Comparison of ENCODE assay signal across 13 cellular contexts in the genomic region with DNA sequence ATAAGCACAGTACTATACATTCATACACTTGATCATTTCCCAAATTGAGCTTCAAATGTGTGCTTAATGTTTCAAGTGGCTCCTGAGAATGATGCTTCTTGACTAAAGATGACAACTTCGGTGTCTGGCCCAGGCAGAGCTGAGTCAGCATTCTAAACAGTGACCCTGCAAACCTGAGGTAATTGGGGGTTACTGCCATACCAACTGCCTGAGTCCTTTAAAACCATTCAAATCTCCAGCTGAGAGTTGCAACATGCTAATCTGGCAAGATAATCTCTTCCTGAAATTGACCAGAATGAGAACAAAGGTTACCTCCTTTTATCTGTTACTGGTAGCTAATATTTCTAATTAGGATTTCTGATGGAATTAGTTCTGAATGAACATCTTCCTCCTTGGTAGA. TPM values are rescaled to one million over a fixed set of nuclear protein-coding genes. Genes with fewer than 3 reads are reported as not detected.
DNase-seq lines count a peak whose midpoint lies in the region; ATAC-seq and TF ChIP-seq lines count a peak whose summit lies in the region.
"Had no signal": no experiment of that assay in that cellular context is flagged by ENCODE, and none has a peak within 500 bp of the region (broad histone marks: within the 10 kb centered on the region; RNA-seq: fewer than 3 reads in every experiment).

No MANE protein-coding gene starts in this region.

- H3K27ac Mint-ChIP-seq in activated naive CD8-positive, alpha-beta T cell treated with anti-CD3 and anti-CD28 coated beads, Interleukin-2, amount 10 ng/mL, durations not matched to agents 7 days and 5 days, result peak overlapping the region; percentile 27
- no peak overlapping the region for H3K27ac Mint-ChIP-seq in WTC11

- H3K36me3 ChIP-seq in IMR-90 (ENCODE audit: control insufficient read depth, insufficient read depth, low read length) (no peaks in the 10 kb centered on the region), right lobe of liver (no peaks in the 10 kb centered on the region), MG63 (no peaks in the 10 kb centered on the region)
- H3K36me3 ChIP-seq: heart right ventricle, lower lobe of right lung had no signal

- TF ChIP-seq CTCF in IMR-90 (conservative IDR thresholded peaks at IDR 0.05; ENCODE audit: low read depth, low read length), result no peak
- no peak for TF ChIP-seq CTCF in right lobe of liver (IDR thresholded peaks at IDR 0.05)
- no peak for TF ChIP-seq CTCF in WTC11 (IDR thresholded peaks at IDR 0.05)

- no peak overlapping the region for H4K8ac ChIP-seq in IMR-90 (ENCODE audit: low read depth in 2 of 2, low read length in 2 of 2)

- H3K27me3 Mint-ChIP-seq in activated naive CD8-positive, alpha-beta T cell treated with anti-CD3 and anti-CD28 coated beads, Interleukin-2, amount 10 ng/mL, durations not matched to agents 7 days and 5 days, result no peaks in the 10 kb centered on the region
- peaks cover 13% of the 10 kb centered on the region for H3K27me3 Mint-ChIP-seq in WTC11 (ENCODE audit: low read depth)

- H2BK15ac ChIP-seq in IMR-90 (ENCODE audit: low read depth, low read length), result no peak overlapping the region

- peaks cover 20% of the 10 kb centered on the region for H3K36me3 Mint-ChIP-seq in activated naive CD8-positive, alpha-beta T cell treated with anti-CD3 and anti-CD28 coated beads, Interleukin-2, amount 10 ng/mL, durations not matched to agents 7 days and 5 days
- no peaks in the 10 kb centered on the region for H3K36me3 Mint-ChIP-seq in WTC11

- H2AFZ ChIP-seq in IMR-90 (replicated peaks; ENCODE audit: low read length, poor library complexity), result no peak overlapping the region

- H3K14ac ChIP-seq in IMR-90 (replicated peaks; ENCODE audit: low read depth, low read length), result no peak overlapping the region

- no peak overlapping the region for H3K9ac ChIP-seq in IMR-90 (ENCODE audit: low read depth, low read length)

- TF ChIP-seq POLR2A in IMR-90 (IDR thresholded peaks at IDR 0.05; ENCODE audit: low read depth, low read length) (no peak), right lobe of liver (IDR thresholded peaks at IDR 0.05) (no peak)

- no peaks in the 10 kb centered on the region for H3K79me1 ChIP-seq in IMR-90 (ENCODE audit: low read depth in 1 of 2, low read length in 2 of 2)

- no peaks in the 10 kb centered on the region for H4K20me1 ChIP-seq in IMR-90 (ENCODE audit: insufficient read depth, low read length)

- no peak overlapping the region for H3K23ac ChIP-seq in IMR-90 (ENCODE audit: low read depth, low read length)

- peak overlapping the region; percentile 13 for H3K4me3 Mint-ChIP-seq in activated naive CD8-positive, alpha-beta T cell treated with anti-CD3 and anti-CD28 coated beads, Interleukin-2, amount 10 ng/mL, durations not matched to agents 7 days and 5 days
- H3K4me3 Mint-ChIP-seq in WTC11, result no peak overlapping the region

- H3K27me3 ChIP-seq in IMR-90 (ENCODE audit: control insufficient read depth, insufficient read depth, low read length) (no peaks in the 10 kb centered on the region), right lobe of liver (no peaks in the 10 kb centered on the region), MG63 (no peaks in the 10 kb centered on the region)
- H3K27me3 ChIP-seq: heart right ventricle had no signal

- no peaks in the 10 kb centered on the region for H3K4me1 ChIP-seq in IMR-90 (ENCODE audit: control insufficient read depth, insufficient read depth, low read length)
- peaks cover 0 to 64% (median 24%) of the 10 kb centered on the region in 4 donors for H3K4me1 ChIP-seq in right lobe of liver

- POLR2A ChIA-PET in IMR-90 (lab: Charles Lee; ENCODE audit: unreplicated experiment), result no interaction called here
- POLR2A ChIA-PET in activated naive CD8-positive, alpha-beta T cell treated with anti-CD3 and anti-CD28 coated beads, Interleukin-2, amount 10 ng/mL, durations not matched to agents 7 days and 5 days (lab: Charles Lee), result interaction anchor here (1.2 to 1.8 kb wide), 5 partner anchors 14 to 459 kb away, joined by 3 to 7 read pairs (median 4); partner anchors contain the start of gene CASP8AP2
- POLR2A ChIA-PET in WTC11 (lab: Charles Lee), result no interaction called here

- H3K4me3 ChIP-seq in IMR-90 (ENCODE audit: insufficient read depth, low read depth, low read length), result no peak overlapping the region
- H3K4me3 ChIP-seq in right lobe of liver, result no peak overlapping the region
- H3K4me3 ChIP-seq in MG63, result no peak overlapping the region
- H3K4me3 ChIP-seq: heart right ventricle, lower lobe of right lung had no signal

- H4K91ac ChIP-seq in IMR-90 (ENCODE audit: insufficient read depth, low read depth, low read length), result no peak overlapping the region

- no TSS peak for BruUV-seq in IMR-90 (replicated peaks; lab: Mats Ljungman, UMichigan)

- no peak overlapping the region for H3K56ac ChIP-seq in IMR-90 (ENCODE audit: extremely low read depth, insufficient read depth, low read length)

- no peak overlapping the region for H2AK9ac ChIP-seq in IMR-90 (replicated peaks; ENCODE audit: low read depth, low read length, poor library complexity)

- no peak overlapping the region for H2AK5ac ChIP-seq in IMR-90 (ENCODE audit: low read depth, low read length)

- in situ Hi-C loops in IMR-90 (cut with MboI; ENCODE audit: low sequenced_read_pairs), result loop anchor here (10.0 kb wide), 1 partner anchor 314 kb away; no protein-coding TSS in a partner anchor

- dilution Hi-C loops in IMR-90 (cut with HindIII; ENCODE audit: low sequenced_read_pairs, unreplicated experiment), result no loop called here

- intact Hi-C loops in IMR-90 (cut with micrococcal nuclease), result no loop called here
- intact Hi-C loops in right lobe of liver (cut with DNase I), result no loop called here

- no peak overlapping the region for H3K4me2 ChIP-seq in IMR-90 (ENCODE audit: low read depth, low read length)

- DNase-seq in NOMO-1 treated with DMSO at 0.1 percent for 48 hours (lab: John Stamatoyannopoulos, UW; ENCODE audit: unreplicated experiment) (peak; percentile 20), NOMO-1 treated with dmso at 0.1 percent for 144 hours (lab: John Stamatoyannopoulos, UW; ENCODE audit: unreplicated experiment) (no peak), IMR-90 (peak; percentile 15), right lobe of liver (peak; percentile 34 to 79 (median 69)), MG63 (no peak), WTC11 (ENCODE audit: low spot score) (no peak)
- DNase-seq in activated naive CD8-positive, alpha-beta T cell treated with anti-CD3 and anti-CD28 coated beads, Interleukin-2, amount 10 ng/mL, durations not matched to agents 7 days and 5 days, result no peak
- DNase-seq: heart right ventricle; lower lobe of right lung; NCI-H187; stimulated activated CD4-positive, alpha-beta T cell treated with anti-CD3 and anti-CD28 coated beads, Interleukin-15, amount 100 ng/mL, for 24 hours; stimulated activated CD8-positive, alpha-beta memory T cell treated with anti-CD3 and anti-CD28 coated beads, Interleukin-4, amount 100 ng/mL, for 48 hours had no signal

- H3K9me1 ChIP-seq in IMR-90 (ENCODE audit: insufficient read depth, low read length), result no peaks in the 10 kb centered on the region

- no peak overlapping the region for H3K18ac ChIP-seq in IMR-90 (ENCODE audit: low read depth, low read length)

- no peak overlapping the region for H2BK5ac ChIP-seq in IMR-90 (ENCODE audit: low read depth, low read length, poor library complexity, severe bottlenecking)

- no peaks in the 10 kb centered on the region for H3K9me3 Mint-ChIP-seq in activated naive CD8-positive, alpha-beta T cell treated with anti-CD3 and anti-CD28 coated beads, Interleukin-2, amount 10 ng/mL, durations not matched to agents 7 days and 5 days
- H3K9me3 Mint-ChIP-seq in WTC11, result peaks cover 3% of the 10 kb centered on the region; the same call in 1 of the 2 replicates

- no peaks in the 10 kb centered on the region for H3K9me3 ChIP-seq in IMR-90 (ENCODE audit: control insufficient read depth, insufficient read depth, low read length)
- H3K9me3 ChIP-seq in right lobe of liver, result no peaks in the 10 kb centered on the region
- peaks cover 9% of the 10 kb centered on the region; the same call in 1 of the 2 replicates for H3K9me3 ChIP-seq in MG63
- H3K9me3 ChIP-seq: lower lobe of right lung had no signal

- H3K4ac ChIP-seq in IMR-90 (ENCODE audit: low read depth, low read length), result no peak overlapping the region

- no peak overlapping the region for H2BK120ac ChIP-seq in IMR-90 (ENCODE audit: low read depth, low read length)

- H3K4me1 Mint-ChIP-seq in activated naive CD8-positive, alpha-beta T cell treated with anti-CD3 and anti-CD28 coated beads, Interleukin-2, amount 10 ng/mL, durations not matched to agents 7 days and 5 days, result peaks cover 86% of the 10 kb centered on the region
- peaks cover 46% of the 10 kb centered on the region for H3K4me1 Mint-ChIP-seq in WTC11

- H3K27ac ChIP-seq in IMR-90 (ENCODE audit: insufficient read depth, low read length), result no peak overlapping the region
- H3K27ac ChIP-seq in right lobe of liver, result peak overlapping the region; percentile 13 to 89 (median 62)
- H3K27ac ChIP-seq: heart right ventricle, lower lobe of right lung had no signal

- TF ChIP-seq RAD21 in IMR-90 (IDR thresholded peaks at IDR 0.05; ENCODE audit: low read length), result no peak

- H2BK20ac ChIP-seq in IMR-90 (ENCODE audit: low read depth, low read length), result no peak overlapping the region

- WGBS in IMR-90 (ENCODE audit: extremely low coverage in 2 of 2, insufficient read length in 1 of 2), 2 experiments, result no CpG with 5 or more reads among the region's 1 CpG
- WGBS in right lobe of liver (ENCODE audit: insufficient coverage, low coverage, low lambda C conversion rate, missing lambda C conversion rate), result 25% methylated on average over 1 of the region's 1 CpG

- ATAC-seq in IMR-90 (ENCODE audit: low read depth), result no peak
- ATAC-seq in activated naive CD8-positive, alpha-beta T cell treated with anti-CD3 and anti-CD28 coated beads, Interleukin-2, amount 10 ng/mL, durations not matched to agents 7 days and 5 days (ENCODE audit: low read depth), result no peak
- peak; percentile 33 to 62 (median 47) for ATAC-seq in right lobe of liver
- no peak for ATAC-seq in HG02852 (IDR thresholded peaks at IDR 0.05; ENCODE audit: unreplicated experiment)
- ATAC-seq in WTC11, result no peak
- ATAC-seq: heart right ventricle, lower lobe of right lung had no signal

- no peak overlapping the region for H4K5ac ChIP-seq in IMR-90 (ENCODE audit: low read depth, low read length)

- CTCF ChIA-PET in IMR-90 (lab: Yijun Ruan, JAX), result interaction anchor here (1.5 kb wide), 1 partner anchor 87 kb away, joined by 4 read pairs; no protein-coding TSS in a partner anchor
- CTCF ChIA-PET in WTC11 (lab: Charles Lee), result interaction anchor here (1.3 to 7.4 kb wide), 8 partner anchors 10 to 348 kb away, joined by 3 to 125 read pairs (median 10); no protein-coding TSS in a partner anchor

RNA-seq across cellular contexts. Expression of gene BACH2, which starts 8.2 kb away (rescaled TPM):
- total RNA-seq in IMR-90 (2012; rRNA removed) (1.1 and 1.3 TPM in 2 replicates), right lobe of liver (10 to 100 TPM in 1 of 6 experiments, 1 to 10 TPM in 5; 2.6 to 12.6 (median 3.1) TPM), WTC11 (2021) (3.9 to 5.9 TPM (median 4.5 TPM) in 3 replicates)
- polyA plus RNA-seq in IMR-90 (2012; rRNA removed), result 0.87 and 1.4 TPM in 2 replicates
- polyA plus RNA-seq in IMR-90 (2012; cell fraction: cytosol; rRNA removed), result 0.68 and 1.0 TPM in 2 replicates
- 0.66 and 1.2 TPM in 2 replicates for polyA plus RNA-seq in IMR-90 (2012; cell fraction: nucleus; rRNA removed; ENCODE audit: low replicate concordance)
- total RNA-seq in activated naive CD8-positive, alpha-beta T cell treated with anti-CD3 and anti-CD28 coated beads, Interleukin-2, amount 10 ng/mL, durations not matched to agents 7 days and 5 days, result 10 to 100 TPM; 61.7 to 65.8 TPM
- not detected in 2 replicates for total RNA-seq in MG63 (2014; rRNA removed; shearing (Covaris generic); ENCODE audit: low replicate concordance)

Comparison
In these comparisons a context has a peak if more than half of its experiments do, and no peak if none do; other contexts are left out.
1. DNase-seq: peak in NOMO-1 treated with DMSO at 0.1 percent for 48 hours (single experiment), IMR-90 (single experiment) and right lobe of liver (3 of 3); none in NOMO-1 treated with dmso at 0.1 percent for 144 hours (single experiment), activated naive CD8-positive, alpha-beta T cell treated with anti-CD3 and anti-CD28 coated beads, Interleukin-2, amount 10 ng/mL, durations not matched to agents 7 days and 5 days (single experiment), MG63 (single experiment) and WTC11 (single experiment).
2. ATAC-seq: peak in right lobe of liver (4 of 4); none in IMR-90 (single experiment), activated naive CD8-positive, alpha-beta T cell treated with anti-CD3 and anti-CD28 coated beads, Interleukin-2, amount 10 ng/mL, durations not matched to agents 7 days and 5 days (single experiment), HG02852 (single experiment) and WTC11 (single experiment).